11 cellular contexts compared by ENCODE assay signal in the genomic region with DNA sequence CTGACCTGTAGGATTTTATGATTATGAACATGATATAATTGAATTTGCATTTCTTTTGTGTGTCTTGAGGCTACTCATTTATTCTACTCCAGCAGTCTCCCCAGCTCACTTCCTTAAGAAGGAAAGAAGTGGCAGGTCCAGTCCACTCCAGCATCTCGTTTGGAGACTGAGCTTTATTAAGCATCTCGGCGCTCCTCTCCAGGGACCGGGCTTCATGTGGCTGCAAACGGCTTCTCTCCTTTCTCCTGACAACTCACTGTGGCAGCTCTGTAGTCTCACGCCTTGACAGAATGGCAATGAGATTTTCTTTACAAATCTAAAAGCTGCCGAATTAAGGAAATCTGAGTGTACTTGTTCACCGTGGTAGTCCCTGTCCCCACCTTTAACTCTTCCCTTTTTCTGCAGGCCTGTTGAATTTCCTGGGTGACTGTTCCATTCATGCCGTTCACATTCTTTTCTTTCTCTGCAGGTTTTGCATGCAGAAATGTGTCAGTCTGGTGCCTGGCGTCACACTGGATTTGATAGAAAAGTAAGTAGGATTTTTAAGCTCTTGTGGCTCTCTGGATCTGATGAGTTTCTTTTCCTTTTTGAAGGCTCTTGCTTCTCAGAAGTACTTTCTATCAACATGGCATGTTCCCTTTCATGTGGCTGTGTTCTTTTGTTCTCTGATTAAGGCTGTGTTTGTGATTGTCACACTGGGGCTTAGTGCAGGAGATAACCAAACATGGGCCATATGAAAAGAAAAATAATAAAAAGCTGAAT.
A peak's percentile ranks its signal among the peaks of the same experiment; 100 is the strongest.
DNase-seq lines count a peak whose midpoint lies in the region; FAIRE-seq and TF ChIP-seq lines count a peak whose summit lies in the region.
"Had no signal": no experiment of that assay in that cellular context is flagged by ENCODE, and none has a peak within 500 bp of the region (broad histone marks: within the 10 kb centered on the region; RNA-seq: fewer than 3 reads in every experiment).

No MANE protein-coding gene starts in this region.

- H3K9me3 Mint-ChIP-seq in activated naive CD4-positive, alpha-beta T cell treated with anti-CD3 and anti-CD28 coated beads for 36 hours: peaks cover 2% of the 10 kb centered on the region
- peaks cover 3% of the 10 kb centered on the region for H3K9me3 Mint-ChIP-seq in activated naive CD8-positive, alpha-beta T cell (ENCODE audit: low read depth)

- no peaks in the 10 kb centered on the region for H3K27me3 Mint-ChIP-seq in activated naive CD4-positive, alpha-beta T cell treated with anti-CD3 and anti-CD28 coated beads for 36 hours (ENCODE audit: low read depth)
- no peaks in the 10 kb centered on the region for H3K27me3 Mint-ChIP-seq in activated naive CD8-positive, alpha-beta T cell

- intact Hi-C loops in activated naive CD4-positive, alpha-beta T cell treated with anti-CD3 and anti-CD28 coated beads for 36 hours (cut with micrococcal nuclease): loop anchor here (1.0 to 10.0 kb wide), 7 partner anchors 8 to 304 kb away; no protein-coding TSS in a partner anchor
- intact Hi-C loops in tibial artery (cut with DNase I; ENCODE audit: low total_unique reads): no loop called here

- H3K36me3 Mint-ChIP-seq in activated naive CD4-positive, alpha-beta T cell treated with anti-CD3 and anti-CD28 coated beads for 36 hours (ENCODE audit: low read depth): peaks cover 37% of the 10 kb centered on the region
- peaks cover 25% of the 10 kb centered on the region for H3K36me3 Mint-ChIP-seq in activated naive CD8-positive, alpha-beta T cell

- peaks cover 87% of the 10 kb centered on the region for H3K4me1 Mint-ChIP-seq in activated naive CD4-positive, alpha-beta T cell treated with anti-CD3 and anti-CD28 coated beads for 36 hours (ENCODE audit: low read depth)
- H3K4me1 Mint-ChIP-seq in activated naive CD8-positive, alpha-beta T cell (ENCODE audit: low read depth): peaks cover 72% of the 10 kb centered on the region

- peak overlapping the region; percentile 58 for H3K4me3 Mint-ChIP-seq in activated naive CD4-positive, alpha-beta T cell treated with anti-CD3 and anti-CD28 coated beads for 36 hours
- H3K4me3 Mint-ChIP-seq in activated naive CD8-positive, alpha-beta T cell: peak overlapping the region; percentile 79

- no peaks in the 10 kb centered on the region for H3K9me3 ChIP-seq in tibial artery

- CTCF ChIA-PET in activated naive CD4-positive, alpha-beta T cell treated with anti-CD3 and anti-CD28 coated beads for 36 hours (lab: Charles Lee): interaction anchor here (0.6 to 2.2 kb wide), 10 partner anchors 10 to 66 kb away, joined by 3 to 9 read pairs (median 4); no protein-coding TSS in a partner anchor

- peak; percentile 47 for DNase-seq in activated naive CD4-positive, alpha-beta T cell treated with anti-CD3 and anti-CD28 coated beads for 36 hours
- no peak for DNase-seq in activated naive CD4-positive, alpha-beta T cell treated with anti-CD3 and anti-CD28 coated beads, Interleukin-2, amount 50 U/mL, for 16 hours
- DNase-seq in mesenteric fat pad (ENCODE audit: low spot score): peak; percentile 16
- no peak for DNase-seq in tibial artery
- DNase-seq in NCI-H1105 treated with DMSO at 0.1 percent for 48 hours (lab: John Stamatoyannopoulos, UW): no peak
- no peak for DNase-seq in G401 (ENCODE audit: low spot score)
- no peak for DNase-seq in RCC 7860 (ENCODE audit: low spot score)
- DNase-seq: AML-193, cortex of kidney, NCI-H146 had no signal

- H3K27me3 ChIP-seq in tibial artery: no peaks in the 10 kb centered on the region

- H3K27ac Mint-ChIP-seq in activated naive CD4-positive, alpha-beta T cell treated with anti-CD3 and anti-CD28 coated beads for 36 hours: peak overlapping the region; percentile 94
- H3K27ac Mint-ChIP-seq in activated naive CD8-positive, alpha-beta T cell: peak overlapping the region; percentile 98

- in situ Hi-C loops in G401 (cut with HindIII; ENCODE audit: low sequenced_read_pairs): no loop called here

- H3K36me3 ChIP-seq in tibial artery: no peaks in the 10 kb centered on the region

- no peak for TF ChIP-seq CTCF in tibial artery (IDR thresholded peaks at IDR 0.05)

- H3K4me1 ChIP-seq in tibial artery: peaks cover 0 to 37% (median 21%) of the 10 kb centered on the region in 4 donors

- FAIRE-seq in RCC 7860 (lab: Jason Lieb, UNC): no peak

- peak overlapping the region; percentile 68 to 76 for H3K27ac ChIP-seq in tibial artery

- H3K4me3 ChIP-seq in tibial artery: no peak overlapping the region

Comparison
In these comparisons a context has a peak if more than half of its experiments do, and no peak if none do; other contexts are left out.
1. DNase-seq: peak in activated naive CD4-positive, alpha-beta T cell treated with anti-CD3 and anti-CD28 coated beads for 36 hours (single experiment) and mesenteric fat pad (single experiment); none in activated naive CD4-positive, alpha-beta T cell treated with anti-CD3 and anti-CD28 coated beads, Interleukin-2, amount 50 U/mL, for 16 hours (single experiment), tibial artery (0 of 2), NCI-H1105 treated with DMSO at 0.1 percent for 48 hours (single experiment), G401 (single experiment) and RCC 7860 (single experiment).